In genomic region chr1:209797978-209798639, GRCh38 we compare ENCODE assay signal across 15 cellular contexts. TPM values are rescaled to one million over a fixed set of nuclear protein-coding genes. Genes with fewer than 3 reads are reported as not detected.
DNase-seq lines count a peak whose midpoint lies in the region; ATAC-seq, FAIRE-seq and TF ChIP-seq lines count a peak whose summit lies in the region.
"Had no signal": no experiment of that assay in that cellular context is flagged by ENCODE, and none has a peak within 500 bp of the region (broad histone marks: within the 10 kb centered on the region; RNA-seq: fewer than 3 reads in every experiment).

No MANE protein-coding gene starts in this region.

- H3K4me3 Mint-ChIP-seq in GM23338 (no peak overlapping the region), progenitor cell of endocrine pancreas (ENCODE audit: low read depth) (no peak overlapping the region)

- H3K4me1 Mint-ChIP-seq in GM23338 = peaks cover 8% of the 10 kb centered on the region
- H3K4me1 Mint-ChIP-seq in progenitor cell of endocrine pancreas (ENCODE audit: low read depth) = peaks cover 3% of the 10 kb centered on the region

- no peak for FAIRE-seq in bronchial epithelial cell (lab: Jason Lieb, UNC)

- peaks cover 7% of the 10 kb centered on the region for H3K36me3 ChIP-seq in GM23338 (ENCODE audit: insufficient read depth)
- H3K36me3 ChIP-seq in bronchial epithelial cell (ENCODE audit: control insufficient read depth, insufficient read depth, low read length) = peaks cover 50% of the 10 kb centered on the region
- peaks cover 0 to 17% (median 0%) of the 10 kb centered on the region in 9 donors for H3K36me3 ChIP-seq in heart right ventricle
- H3K36me3 ChIP-seq: breast epithelium had no signal

- H3K27me3 ChIP-seq in GM23338 (ENCODE audit: insufficient read depth) = no peaks in the 10 kb centered on the region
- no peaks in the 10 kb centered on the region for H3K27me3 ChIP-seq in bronchial epithelial cell (ENCODE audit: control insufficient read depth, insufficient read depth, low read length)
- peaks cover 0 to 18% (median 0%) of the 10 kb centered on the region in 7 donors for H3K27me3 ChIP-seq in heart right ventricle
- H3K27me3 ChIP-seq: breast epithelium had no signal

- H2AFZ ChIP-seq in GM23338 = no peak overlapping the region

- H3K27ac ChIP-seq in GM23338 (ENCODE audit: low read depth) = no peak overlapping the region
- H3K27ac ChIP-seq in heart right ventricle = no peak overlapping the region

- no peaks in the 10 kb centered on the region; the same call in 1 of the 2 replicates for H4K20me1 ChIP-seq in GM23338 (replicated peaks; ENCODE audit: insufficient read depth)

- TF ChIP-seq CTCF in GM23338 (conservative IDR thresholded peaks at IDR 0.05; ENCODE audit: low read depth in 2 of 2) (peak; percentile 54 to 55), bronchial epithelial cell (IDR thresholded peaks at IDR 0.05; ENCODE audit: insufficient read depth, low read length, severe bottlenecking) (peak; percentile 48), progenitor cell of endocrine pancreas (IDR thresholded peaks at IDR 0.05; ENCODE audit: unreplicated experiment) (peak; percentile 15), heart right ventricle (IDR thresholded peaks at IDR 0.05) (peak in 1 of 9 donors; percentile 7)

- no peaks in the 10 kb centered on the region for H3F3A ChIP-seq in GM23338 (replicated peaks; ENCODE audit: low read depth)

- H3K9me3 Mint-ChIP-seq in GM23338 (no peaks in the 10 kb centered on the region), progenitor cell of endocrine pancreas (ENCODE audit: low read depth) (no peaks in the 10 kb centered on the region)

- H3K36me3 Mint-ChIP-seq in GM23338 (ENCODE audit: low read depth) (peaks cover 18% of the 10 kb centered on the region; the same call in 2 of the 3 replicates), progenitor cell of endocrine pancreas (ENCODE audit: insufficient read depth) (peaks cover 29% of the 10 kb centered on the region)

- no peaks in the 10 kb centered on the region for H3K9me3 ChIP-seq in heart right ventricle
- H3K9me3 ChIP-seq: breast epithelium had no signal

- peak; percentile 91 for ATAC-seq in GM23338
- no peak for ATAC-seq in GM19023 (IDR thresholded peaks at IDR 0.05; ENCODE audit: unreplicated experiment)
- ATAC-seq in heart right ventricle = no peak
- ATAC-seq in GM18519 (IDR thresholded peaks at IDR 0.05; ENCODE audit: low FRiP score, unreplicated experiment) = no peak
- ATAC-seq: left colon had no signal

- H3K4me1 ChIP-seq in GM23338 (ENCODE audit: insufficient read depth) (no peaks in the 10 kb centered on the region), heart right ventricle (peaks cover 4 to 33% (median 16%) of the 10 kb centered on the region in 9 donors)

- 83 to 86% methylated on average over 9 of the region's 9 CpGs for WGBS in heart right ventricle, 2 donors

- peak; percentile 62 for DNase-seq in GM23338 (ENCODE audit: low spot score)
- peak; percentile 18 for DNase-seq in NOMO-1 treated with dmso at 0.1 percent for 144 hours (lab: John Stamatoyannopoulos, UW; ENCODE audit: unreplicated experiment)
- peak; percentile 60 for DNase-seq in bronchial epithelial cell (ENCODE audit: low read depth)
- no peak for DNase-seq in progenitor cell of endocrine pancreas (ENCODE audit: low spot score, unreplicated experiment)
- no peak for DNase-seq in D341Med (ENCODE audit: low spot score)
- no peak for DNase-seq in heart right ventricle
- DNase-seq: activated T-cell treated with anti-CD3 and anti-CD28 coated beads, Interleukin-2, amount 50 U/mL, for 1 hour; left colon; NCI-H2227 treated with DMSO at 0.1 percent for 48 hours; stimulated activated CD4-positive, alpha-beta T cell treated with anti-CD3 and anti-CD28 coated beads, Interleukin-2, amount 100 ng/mL, for 48 hours; T1000 had no signal

- no peak overlapping the region for H3K4me3 ChIP-seq in GM23338
- H3K4me3 ChIP-seq in bronchial epithelial cell (ENCODE audit: low read depth, low read length) = no peak overlapping the region
- H3K4me3 ChIP-seq in heart right ventricle = no peak overlapping the region
- H3K4me3 ChIP-seq: breast epithelium had no signal

- H3K4me2 ChIP-seq in GM23338 = no peak overlapping the region

- no peaks in the 10 kb centered on the region for H3K9me2 ChIP-seq in GM23338 (ENCODE audit: insufficient read depth)

- no peaks in the 10 kb centered on the region for H3K27me3 Mint-ChIP-seq in GM23338 (ENCODE audit: insufficient read depth, low read depth, poor library complexity)
- no peaks in the 10 kb centered on the region for H3K27me3 Mint-ChIP-seq in progenitor cell of endocrine pancreas

- no peaks in the 10 kb centered on the region for H3K79me2 ChIP-seq in GM23338 (replicated peaks; ENCODE audit: insufficient read depth)

- H3K27ac Mint-ChIP-seq in GM23338 (peak overlapping the region; percentile 81; the same call in 1 of the 2 replicates), progenitor cell of endocrine pancreas (no peak overlapping the region)

- intact Hi-C loops in heart right ventricle (cut with DNase I) = no loop called here

TF ChIP-seq in GM23338, 12 proteins besides CTCF, POLR2A, EP300 and RAD21:
- TF ChIP-seq ZNF114 (CRISPR knock-in tag; IDR thresholded peaks at IDR 0.05) (no peak), ETS1 (IDR thresholded peaks at IDR 0.05) (no peak), JUNB (IDR thresholded peaks at IDR 0.05; ENCODE audit: unreplicated experiment) (no peak), EZH2phosphoT487 (IDR thresholded peaks at IDR 0.05; ENCODE audit: unreplicated experiment) (no peak)
- TF ChIP-seq, protein P1, sequence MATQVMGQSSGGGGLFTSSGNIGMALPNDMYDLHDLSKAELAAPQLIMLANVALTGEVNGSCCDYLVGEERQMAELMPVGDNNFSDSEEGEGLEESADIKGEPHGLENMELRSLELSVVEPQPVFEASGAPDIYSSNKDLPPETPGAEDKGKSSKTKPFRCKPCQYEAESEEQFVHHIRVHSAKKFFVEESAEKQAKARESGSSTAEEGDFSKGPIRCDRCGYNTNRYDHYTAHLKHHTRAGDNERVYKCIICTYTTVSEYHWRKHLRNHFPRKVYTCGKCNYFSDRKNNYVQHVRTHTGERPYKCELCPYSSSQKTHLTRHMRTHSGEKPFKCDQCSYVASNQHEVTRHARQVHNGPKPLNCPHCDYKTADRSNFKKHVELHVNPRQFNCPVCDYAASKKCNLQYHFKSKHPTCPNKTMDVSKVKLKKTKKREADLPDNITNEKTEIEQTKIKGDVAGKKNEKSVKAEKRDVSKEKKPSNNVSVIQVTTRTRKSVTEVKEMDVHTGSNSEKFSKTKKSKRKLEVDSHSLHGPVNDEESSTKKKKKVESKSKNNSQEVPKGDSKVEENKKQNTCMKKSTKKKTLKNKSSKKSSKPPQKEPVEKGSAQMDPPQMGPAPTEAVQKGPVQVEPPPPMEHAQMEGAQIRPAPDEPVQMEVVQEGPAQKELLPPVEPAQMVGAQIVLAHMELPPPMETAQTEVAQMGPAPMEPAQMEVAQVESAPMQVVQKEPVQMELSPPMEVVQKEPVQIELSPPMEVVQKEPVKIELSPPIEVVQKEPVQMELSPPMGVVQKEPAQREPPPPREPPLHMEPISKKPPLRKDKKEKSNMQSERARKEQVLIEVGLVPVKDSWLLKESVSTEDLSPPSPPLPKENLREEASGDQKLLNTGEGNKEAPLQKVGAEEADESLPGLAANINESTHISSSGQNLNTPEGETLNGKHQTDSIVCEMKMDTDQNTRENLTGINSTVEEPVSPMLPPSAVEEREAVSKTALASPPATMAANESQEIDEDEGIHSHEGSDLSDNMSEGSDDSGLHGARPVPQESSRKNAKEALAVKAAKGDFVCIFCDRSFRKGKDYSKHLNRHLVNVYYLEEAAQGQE (IDR thresholded peaks at IDR 0.05; ENCODE audit: unreplicated experiment) = no peak

RNA-seq across cellular contexts. Expression of gene IRF6, which starts 7.8 kb away (rescaled TPM):
- total RNA-seq in GM23338 (2014; rRNA removed; shearing (Covaris generic)) = 9.3 and 11.7 TPM in 2 replicates
- polyA plus RNA-seq in GM23338 (2016; fragmentation: Nextera tagmentation; extraction: Ambion mirVana) = 4.5 and 4.6 TPM in 2 replicates
- 175 and 226 TPM in 2 replicates for total RNA-seq in bronchial epithelial cell
- 19.6 and 23.4 TPM in 2 replicates for total RNA-seq in progenitor cell of endocrine pancreas
- total RNA-seq in heart right ventricle = 10 to 100 TPM; 25.1 to 69.4 (median 43.8) TPM
- 10 to 100 TPM in 1 of 2 donors, 1 to 10 TPM in 1; 1.2 to 11.3 TPM for polyA plus RNA-seq in heart right ventricle

RNA-seq across cellular contexts. Expression of gene C1orf74, which starts 13.8 kb away (rescaled TPM):
- total RNA-seq in GM23338 (2014; rRNA removed; shearing (Covaris generic)) = 3.9 and 4.6 TPM in 2 replicates
- polyA plus RNA-seq in GM23338 (2016; fragmentation: Nextera tagmentation; extraction: Ambion mirVana) (2.3 and 2.8 TPM in 2 replicates), heart right ventricle (1 to 10 TPM; 1.0 to 1.2 TPM)
- total RNA-seq in bronchial epithelial cell (6.8 and 11.6 TPM in 2 replicates), progenitor cell of endocrine pancreas (2.5 and 3.1 TPM in 2 replicates), heart right ventricle (1 to 10 TPM; 1.2 to 2.8 (median 1.9) TPM)

RNA-seq across cellular contexts. Expression of gene UTP25, which starts 29.7 kb away (rescaled TPM):
- 6.8 and 8.9 TPM in 2 replicates for total RNA-seq in GM23338 (2014; rRNA removed; shearing (Covaris generic))
- polyA plus RNA-seq in GM23338 (2016; fragmentation: Nextera tagmentation; extraction: Ambion mirVana) (2.6 and 3.6 TPM in 2 replicates), heart right ventricle (1 to 10 TPM in 1 of 2 donors, under 1 TPM in 1; 0.73 to 1.5 TPM)
- total RNA-seq in bronchial epithelial cell (2.9 and 6.3 TPM in 2 replicates), progenitor cell of endocrine pancreas (7.4 and 7.8 TPM in 2 replicates), heart right ventricle (1 to 10 TPM; 2.3 to 4.2 (median 3.4) TPM)

RNA-seq across cellular contexts. Expression of gene TRAF3IP3, which starts 42.3 kb away (rescaled TPM):
- not detected in 2 replicates for total RNA-seq in GM23338 (2014; rRNA removed; shearing (Covaris generic))
- polyA plus RNA-seq in GM23338 (2016; fragmentation: Nextera tagmentation; extraction: Ambion mirVana) = 0.26 TPM in 1 of 2 replicates, not detected in the other
- total RNA-seq in bronchial epithelial cell = not detected in 2 replicates
- total RNA-seq in progenitor cell of endocrine pancreas = not detected in 2 replicates
- 1 to 10 TPM in 4 of 10 donors, under 1 TPM in 6; 0.45 to 8.0 (median 0.85) TPM for total RNA-seq in heart right ventricle
- polyA plus RNA-seq in heart right ventricle = under 1 TPM; 0.58 to 0.59 TPM
- total RNA-seq: fibroblast of lung had no signal
- polyA plus RNA-seq: fibroblast of lung had no signal

Comparison
In these comparisons a context has a peak if more than half of its experiments do, and no peak if none do; other contexts are left out.
1. DNase-seq: peak in GM23338 (single experiment), NOMO-1 treated with dmso at 0.1 percent for 144 hours (single experiment) and bronchial epithelial cell (single experiment); none in progenitor cell of endocrine pancreas (single experiment), D341Med (single experiment) and heart right ventricle (0 of 2).